ENCODE assay signal across 13 cellular contexts in genomic region chr16:84176192-84177053, GRCh38. TPM values are rescaled to one million over a fixed set of nuclear protein-coding genes. Genes with fewer than 3 reads are reported as not detected.
DNase-seq lines count a peak whose midpoint lies in the region; ATAC-seq and TF ChIP-seq lines count a peak whose summit lies in the region.
"Had no signal": no experiment of that assay in that cellular context is flagged by ENCODE, and none has a peak within 500 bp of the region (broad histone marks: within the 10 kb centered on the region; RNA-seq: fewer than 3 reads in every experiment).

No MANE protein-coding gene starts in this region.

- ATAC-seq in Right ventricle myocardium superior (ENCODE audit: poor library complexity) (peak; percentile 14), HG03354 (IDR thresholded peaks at IDR 0.05; ENCODE audit: poor library complexity, severe bottlenecking, unreplicated experiment) (no peak), GM19351 (IDR thresholded peaks at IDR 0.05; ENCODE audit: unreplicated experiment) (no peak)

- no peak for TF ChIP-seq RAD21 in SK-N-SH (IDR thresholded peaks at IDR 0.05; ENCODE audit: low read length)

- H3K27me3 ChIP-seq in ACC112 (ENCODE audit: insufficient read depth, low read length) = no peaks in the 10 kb centered on the region
- no peaks in the 10 kb centered on the region for H3K27me3 ChIP-seq in SK-N-SH (ENCODE audit: insufficient read depth)
- no peaks in the 10 kb centered on the region for H3K27me3 ChIP-seq in trophoblast cell (ENCODE audit: insufficient read depth, low read length)

- peak overlapping the region; percentile 15; the same call in 1 of the 2 replicates for H3K4me2 ChIP-seq in SK-N-SH
- H3K4me2 ChIP-seq in trophoblast cell (ENCODE audit: low read length) = no peak overlapping the region

- H3K36me3 ChIP-seq in ACC112 (ENCODE audit: insufficient read depth, low read length) (no peaks in the 10 kb centered on the region), SK-N-SH (replicated peaks in 1 of 2; ENCODE audit: control insufficient read depth in 1 of 2, insufficient read depth in 2 of 2, low read length in 1 of 2) (peaks cover 0 to 29% of the 10 kb centered on the region in 2 experiments), trophoblast cell (ENCODE audit: control insufficient read depth in 1 of 2, insufficient read depth in 2 of 2, low read length in 2 of 2) (peaks cover 34% of the 10 kb centered on the region in 2 experiments)

- peak overlapping the region; percentile 27 for H2BK12ac ChIP-seq in trophoblast cell (ENCODE audit: low read length)

- peak overlapping the region; percentile 25 for H3K14ac ChIP-seq in trophoblast cell (ENCODE audit: low read length)

- H2BK5ac ChIP-seq in trophoblast cell (ENCODE audit: low read depth, low read length, poor library complexity) = peak overlapping the region; percentile 23

- DNase-seq in SK-N-SH (no peak), Right ventricle myocardium superior (no peak), trophoblast cell (no peak), AG08396 (ENCODE audit: low spot score) (no peak), T1000 (lab: John Stamatoyannopoulos, UW) (no peak)
- DNase-seq: activated CD8-positive, alpha-beta T cell treated with anti-CD3 and anti-CD28 coated beads, Interleukin-2, amount 10 ng/mL, durations not matched to agents 7 days and 5 days; NCI-H2029 treated with DMSO at 0.1 percent for 48 hours; stimulated activated CD4-positive, alpha-beta T cell treated with anti-CD3 and anti-CD28 coated beads, Interleukin-4, amount 100 ng/mL, for 4 hours had no signal

- H3F3A ChIP-seq in SK-N-SH (replicated peaks; ENCODE audit: insufficient read depth) = no peaks in the 10 kb centered on the region

- H4K20me1 ChIP-seq in SK-N-SH (ENCODE audit: insufficient read depth) = 0 out of 2 replicates have a peak, but pooled peaks cover 5% of the 10 kb centered on the region

- H2BK120ac ChIP-seq in trophoblast cell (ENCODE audit: insufficient read depth, low read length, poor library complexity) = peak overlapping the region; percentile 15

- H4K8ac ChIP-seq in trophoblast cell (ENCODE audit: low read depth, low read length) = peak overlapping the region; percentile 15

- POLR2A ChIA-PET in SK-N-SH (lab: Yijun Ruan, JAX) = interaction anchor here (1.2 kb wide), 1 partner anchor 11 kb away, joined by 4 read pairs; the partner anchor contains the start of gene TAF1C

- H4K91ac ChIP-seq in trophoblast cell (ENCODE audit: low read depth, low read length) = peak overlapping the region; percentile 52

- no peak for TF ChIP-seq CTCF in SK-N-SH (IDR thresholded peaks at IDR 0.05)

- peak overlapping the region; percentile 70 for H2AK5ac ChIP-seq in trophoblast cell (ENCODE audit: low read length)

- intact Hi-C loops in Right ventricle myocardium superior (cut with DNase I) = no loop called here

- peak overlapping the region; percentile 17 for H3K18ac ChIP-seq in trophoblast cell (ENCODE audit: low read length)

- no peak for TF ChIP-seq EP300 in SK-N-SH (IDR thresholded peaks at IDR 0.05; ENCODE audit: borderline replicate concordance in 1 of 2, low read depth in 1 of 2, low read length in 1 of 2)

- H3K27ac ChIP-seq in ACC112 (ENCODE audit: low read depth, low read length) (no peak overlapping the region), SK-N-SH (ENCODE audit: low read depth in 2 of 2, low read length in 1 of 2) (no peak overlapping the region), trophoblast cell (ENCODE audit: low read depth, low read length) (peak overlapping the region; percentile 46)

- no peaks in the 10 kb centered on the region for H3K9me2 ChIP-seq in SK-N-SH

- no peak overlapping the region for H3K23ac ChIP-seq in trophoblast cell (ENCODE audit: low read length)

- H2AFZ ChIP-seq in ACC112 (ENCODE audit: low read length, unreplicated experiment) (no peak overlapping the region), SK-N-SH (ENCODE audit: low read depth) (no peak overlapping the region), trophoblast cell (ENCODE audit: insufficient read depth, low read length, poor library complexity) (peak overlapping the region; percentile 19)

- CTCF ChIA-PET in SK-N-SH (lab: Yijun Ruan, JAX) = interaction anchor here (0.8 to 9.0 kb wide), 23 partner anchors 8 to 308 kb away, joined by 3 to 109 read pairs (median 7); partner anchors contain the start of genes ADAD2, MBTPS1 and TAF1C

- no peak overlapping the region for H3K4ac ChIP-seq in trophoblast cell (ENCODE audit: low read depth, low read length)

- H3K4me1 ChIP-seq in ACC112 (ENCODE audit: control insufficient read depth, insufficient read depth, low read length, unreplicated experiment) = peaks cover 24% of the 10 kb centered on the region
- H3K4me1 ChIP-seq in SK-N-SH (ENCODE audit: control insufficient read depth in 1 of 2, insufficient read depth in 2 of 2, low read depth in 1 of 2, low read length in 1 of 2) = peaks cover 0 to 7% of the 10 kb centered on the region in 2 experiments; a peak in 1 of 4 replicates
- peaks cover 21 to 22% of the 10 kb centered on the region in 2 experiments for H3K4me1 ChIP-seq in trophoblast cell (ENCODE audit: control insufficient read depth in 1 of 2, insufficient read depth in 2 of 2, low read length in 2 of 2)

- WGBS in SK-N-SH (ENCODE audit: low lambda C conversion rate) = 94% methylated on average over 12 of the region's 18 CpGs
- WGBS in trophoblast cell (ENCODE audit: extremely low coverage, insufficient coverage, insufficient read length) = no CpG with 5 or more reads among the region's 18 CpGs

- H3K4me3 ChIP-seq in ACC112 (ENCODE audit: low read depth, low read length) = peak overlapping the region; percentile 24; the same call in 1 of the 2 replicates
- H3K4me3 ChIP-seq in SK-N-SH (ENCODE audit: low read depth in 2 of 2, low read length in 1 of 2) = no peak overlapping the region
- no peak overlapping the region for H3K4me3 ChIP-seq in trophoblast cell (ENCODE audit: low read depth, low read length)

- H3K79me1 ChIP-seq in trophoblast cell (ENCODE audit: low read length) = peaks cover 8% of the 10 kb centered on the region

- H3K9ac ChIP-seq in SK-N-SH = no peak overlapping the region
- H3K9ac ChIP-seq in trophoblast cell (ENCODE audit: low read length) = peak overlapping the region; percentile 13

- H3K79me2 ChIP-seq in ACC112 (ENCODE audit: control insufficient read depth, insufficient read depth, low read length, unreplicated experiment) (no peaks in the 10 kb centered on the region), SK-N-SH (ENCODE audit: insufficient read depth) (no peaks in the 10 kb centered on the region), trophoblast cell (ENCODE audit: control insufficient read depth, insufficient read depth, low read length, poor library complexity) (peaks cover 4% of the 10 kb centered on the region)

- H3K9me3 ChIP-seq in SK-N-SH (no peaks in the 10 kb centered on the region), trophoblast cell (ENCODE audit: insufficient read depth, low read depth, low read length) (no peaks in the 10 kb centered on the region)

- no peak overlapping the region for H4K12ac ChIP-seq in trophoblast cell (ENCODE audit: low read depth, low read length)

TF ChIP-seq in SK-N-SH, 30 proteins besides CTCF, POLR2A, EP300 and RAD21 (continues in another document):
- TF ChIP-seq ELF1 (IDR thresholded peaks at IDR 0.05) (no peak), CHD2 (IDR thresholded peaks at IDR 0.05; ENCODE audit: low read length, partially characterized antibody) (no peak), SIN3A (IDR thresholded peaks at IDR 0.05; ENCODE audit: borderline replicate concordance, low read depth, low read length) (no peak), USF1 (IDR thresholded peaks at IDR 0.05; ENCODE audit: borderline replicate concordance, low read depth) (no peak)

RNA-seq across cellular contexts. Expression of gene TAF1C, which starts 10.4 kb away (rescaled TPM):
- polyA plus RNA-seq in SK-N-SH (2012; rRNA removed) = 49.3 and 56.1 TPM in 2 replicates
- polyA plus RNA-seq in SK-N-SH (2012; cell fraction: cytosol; rRNA removed) = 7.4 and 12.2 TPM in 2 replicates
- 440 and 505 TPM in 2 replicates for polyA plus RNA-seq in SK-N-SH (2012; cell fraction: nucleus; rRNA removed)
- total RNA-seq in Right ventricle myocardium superior = 29.3 TPM
- 34.5 and 38.5 TPM in 2 replicates for polyA plus RNA-seq in trophoblast cell (2013)

RNA-seq across cellular contexts. Expression of gene ADAD2, which starts 14.5 kb away (rescaled TPM):
- polyA plus RNA-seq in SK-N-SH (2012; rRNA removed) = not detected in 2 replicates
- polyA plus RNA-seq in SK-N-SH (2012; cell fraction: cytosol; rRNA removed) = not detected in 2 replicates
- 0.02 and 0.04 TPM in 2 replicates for polyA plus RNA-seq in SK-N-SH (2012; cell fraction: nucleus; rRNA removed)
- total RNA-seq in Right ventricle myocardium superior = 0.65 TPM
- polyA plus RNA-seq in trophoblast cell (2013) = not detected in 2 replicates
- total RNA-seq: HT1080 had no signal

RNA-seq across cellular contexts. Expression of gene DNAAF1, which starts 31.3 kb away (rescaled TPM):
- 0.26 and 0.35 TPM in 2 replicates for polyA plus RNA-seq in SK-N-SH (2012; rRNA removed)
- 0.09 TPM in 2 replicates for polyA plus RNA-seq in SK-N-SH (2012; cell fraction: cytosol; rRNA removed)
- polyA plus RNA-seq in SK-N-SH (2012; cell fraction: nucleus; rRNA removed) = 2.1 and 2.2 TPM in 2 replicates
- not detected for total RNA-seq in Right ventricle myocardium superior
- 0.07 and 0.10 TPM in 2 replicates for polyA plus RNA-seq in trophoblast cell (2013)
- total RNA-seq: activated CD8-positive, alpha-beta T cell treated with anti-CD3 and anti-CD28 coated beads, Interleukin-2, amount 10 ng/mL, durations not matched to agents 7 days and 5 days; HT1080; urinary bladder had no signal

RNA-seq across cellular contexts. Expression of gene HSDL1, which starts 31.4 kb away (rescaled TPM):
- polyA plus RNA-seq in SK-N-SH (2012; rRNA removed) = 14.5 and 19.3 TPM in 2 replicates
- polyA plus RNA-seq in SK-N-SH (2012; cell fraction: cytosol; rRNA removed) = 18.4 and 19.0 TPM in 2 replicates
- 9.7 and 18.6 TPM in 2 replicates for polyA plus RNA-seq in SK-N-SH (2012; cell fraction: nucleus; rRNA removed)
- 22.6 TPM for total RNA-seq in Right ventricle myocardium superior
- polyA plus RNA-seq in trophoblast cell (2013) = 17.6 and 19.2 TPM in 2 replicates

RNA-seq across cellular contexts. Expression of gene MBTPS1, which starts 59.7 kb away (rescaled TPM):
- polyA plus RNA-seq in SK-N-SH (2012; rRNA removed) = 81.6 and 84.9 TPM in 2 replicates
- 81.9 and 82.5 TPM in 2 replicates for polyA plus RNA-seq in SK-N-SH (2012; cell fraction: cytosol; rRNA removed)
- 140 and 164 TPM in 2 replicates for polyA plus RNA-seq in SK-N-SH (2012; cell fraction: nucleus; rRNA removed)
- total RNA-seq in Right ventricle myocardium superior = 67.3 TPM
- polyA plus RNA-seq in trophoblast cell (2013) = 57.3 and 58.4 TPM in 2 replicates
